In genomic region chr20:48621256-48622078, GRCh38 we compare ENCODE assay signal across 8 cellular contexts.
A peak's percentile ranks its signal among the peaks of the same experiment; 100 is the strongest.
DNase-seq lines count a peak whose midpoint lies in the region; ATAC-seq, FAIRE-seq and TF ChIP-seq lines count a peak whose summit lies in the region.

No MANE protein-coding gene starts in this region.

- H3K36me3 ChIP-seq in Caco-2 (ENCODE audit: control insufficient read depth, insufficient read depth, low read length): no peaks in the 10 kb centered on the region
- no peaks in the 10 kb centered on the region for H3K36me3 ChIP-seq in adipocyte (ENCODE audit: control insufficient read depth, insufficient read depth, low read length, severe bottlenecking)

- no peak for TF ChIP-seq CTCF in Caco-2 (IDR thresholded peaks at IDR 0.05; ENCODE audit: insufficient read depth in 1 of 2, low read depth in 1 of 2, low read length in 1 of 2, severe bottlenecking in 1 of 2, unreplicated experiment in 1 of 2)

- H3K4me1 Mint-ChIP-seq in Caco-2 (ENCODE audit: low read depth, unreplicated experiment): peaks cover 8% of the 10 kb centered on the region
- peaks cover 6 to 10% (median 9%) of the 10 kb centered on the region in 3 donors for H3K4me1 Mint-ChIP-seq in naive B cell

- no peak for FAIRE-seq in GM12892 (lab: Jason Lieb, UNC)

- H3K9ac ChIP-seq in adipocyte (ENCODE audit: low read length): peak overlapping the region; percentile 27

- H3K4me3 Mint-ChIP-seq in Caco-2 (ENCODE audit: unreplicated experiment): peak overlapping the region; percentile 70
- peak overlapping the region in 2 of 8 donors; percentile 15 to 61 for H3K4me3 Mint-ChIP-seq in naive B cell

- H3K36me3 Mint-ChIP-seq in Caco-2 (ENCODE audit: insufficient read depth, unreplicated experiment): no peaks in the 10 kb centered on the region
- H3K36me3 Mint-ChIP-seq in naive B cell: peaks cover 0 to 2% of the 10 kb centered on the region in 2 donors

- intact Hi-C loops in Caco-2 (cut with micrococcal nuclease; ENCODE audit: unreplicated experiment): loop anchor here (1.0 to 10.0 kb wide), 10 partner anchors 60 to 958 kb away; no protein-coding TSS in a partner anchor
- intact Hi-C loops in sciatic nerve (cut with DNase I): loop anchor here (5.0 kb wide), 1 partner anchor 959 kb away; no protein-coding TSS in a partner anchor

- ATAC-seq in naive B cell (ENCODE audit: low read depth in 2 of 2) (no peak), sciatic nerve (no peak)

- H3K9me3 ChIP-seq in Caco-2 (no peaks in the 10 kb centered on the region), adipocyte (ENCODE audit: control insufficient read depth, low read length) (no peaks in the 10 kb centered on the region)

- peak overlapping the region; percentile 31 for H3K27ac Mint-ChIP-seq in Caco-2 (ENCODE audit: unreplicated experiment)
- peak overlapping the region in 5 of 6 donors; percentile 16 to 88 (median 79) for H3K27ac Mint-ChIP-seq in naive B cell

- no peak for TF ChIP-seq POLR2A in GM12892 (IDR thresholded peaks at IDR 0.05; ENCODE audit: low read depth, low read length)

- H3K27me3 Mint-ChIP-seq in Caco-2 (ENCODE audit: insufficient read depth, unreplicated experiment) (no peaks in the 10 kb centered on the region), naive B cell (peaks cover 0 to 13% (median 0%) of the 10 kb centered on the region in 3 donors)

- H3K27me3 ChIP-seq in Caco-2 (replicated peaks; ENCODE audit: control insufficient read depth, insufficient read depth, low read length) (no peaks in the 10 kb centered on the region), adipocyte (replicated peaks; ENCODE audit: control insufficient read depth, insufficient read depth, low read length) (peaks cover 16% of the 10 kb centered on the region)

- POLR2A ChIA-PET in Caco-2 (lab: Charles Lee): interaction anchor here (0.7 kb wide), 1 partner anchor 37 kb away, joined by 3 read pairs; no protein-coding TSS in a partner anchor

- H3K4me3 ChIP-seq in Caco-2 (ENCODE audit: low read depth, low read length) (no peak overlapping the region), adipocyte (ENCODE audit: low read length) (no peak overlapping the region)

- H3K4me1 ChIP-seq in Caco-2 (peaks cover 17% of the 10 kb centered on the region), adipocyte (ENCODE audit: control insufficient read depth, insufficient read depth, low read length) (peaks cover 15% of the 10 kb centered on the region)

- CTCF ChIA-PET in Caco-2 (lab: Charles Lee): interaction anchor here (0.5 to 3.1 kb wide), 47 partner anchors 11 to 957 kb away, joined by 3 to 114 read pairs (median 8); partner anchors contain the start of genes STAU1 and SULF2

- H3K9me3 Mint-ChIP-seq in Caco-2 (ENCODE audit: unreplicated experiment) (no peaks in the 10 kb centered on the region), naive B cell (no peaks in the 10 kb centered on the region)

- BruUV-seq in Caco-2 (replicated peaks; lab: Mats Ljungman, UMichigan): no TSS peak

- DNase-seq in Caco-2 (peak in 1 of 2 experiments; percentile 32), HPDE6-E6E7 (ENCODE audit: extremely low spot score) (peak; percentile 88), adipocyte (ENCODE audit: low read depth) (peak; percentile 15), naive B cell (no peak), DMS 273 (lab: John Stamatoyannopoulos, UW; ENCODE audit: unreplicated experiment) (no peak), GM12892 (ENCODE audit: insufficient read length) (no peak), sciatic nerve (ENCODE audit: low spot score) (no peak)
- DNase-seq in stimulated activated CD4-positive, alpha-beta T cell treated with anti-CD3 and anti-CD28 coated beads, Interleukin-12 subunit alpha, Interleukin-12 subunit beta, amount 100 ng/mL, for 4 hours: no peak

Comparison
In these comparisons a context has a peak if more than half of its experiments do, and no peak if none do; other contexts are left out.
1. DNase-seq: peak in HPDE6-E6E7 (single experiment) and adipocyte (single experiment); none in naive B cell (single experiment), DMS 273 (single experiment), GM12892 (single experiment), sciatic nerve (single experiment) and stimulated activated CD4-positive, alpha-beta T cell treated with anti-CD3 and anti-CD28 coated beads, Interleukin-12 subunit alpha, Interleukin-12 subunit beta, amount 100 ng/mL, for 4 hours (single experiment).